Comparison of ENCODE assay signal across 1 cellular context in the genomic region with DNA sequence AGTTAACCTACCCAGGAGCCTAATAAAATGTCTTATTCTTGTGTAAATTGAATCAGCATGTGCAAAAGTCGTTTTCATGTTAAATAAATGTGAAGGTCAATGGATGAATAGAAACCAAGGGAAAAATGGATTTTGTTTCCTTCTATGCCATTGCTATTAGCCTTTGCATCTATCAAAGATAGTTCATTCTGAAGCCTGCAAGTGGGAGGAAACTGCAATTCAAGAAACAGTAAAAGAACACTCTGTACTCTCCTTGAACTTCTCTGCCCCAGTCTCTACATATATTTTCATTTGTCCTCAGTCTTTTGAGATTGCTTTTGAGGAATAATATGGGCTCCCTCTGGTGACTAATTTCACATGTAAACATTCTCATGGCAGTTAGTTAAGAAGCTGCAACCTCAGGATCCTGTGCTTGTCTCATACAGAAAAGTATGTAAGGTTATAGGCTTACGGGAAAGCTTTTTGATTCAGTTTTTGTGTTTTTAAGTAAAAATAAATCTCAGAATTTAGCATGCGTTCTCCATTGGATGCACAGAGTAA.
TF ChIP-seq lines count a peak whose summit lies in the region.

No MANE protein-coding gene starts in this region.

TF ChIP-seq in H1, 55 proteins besides CTCF, POLR2A, EP300 and RAD21 (continued from another document):
- TF ChIP-seq, protein P1, sequence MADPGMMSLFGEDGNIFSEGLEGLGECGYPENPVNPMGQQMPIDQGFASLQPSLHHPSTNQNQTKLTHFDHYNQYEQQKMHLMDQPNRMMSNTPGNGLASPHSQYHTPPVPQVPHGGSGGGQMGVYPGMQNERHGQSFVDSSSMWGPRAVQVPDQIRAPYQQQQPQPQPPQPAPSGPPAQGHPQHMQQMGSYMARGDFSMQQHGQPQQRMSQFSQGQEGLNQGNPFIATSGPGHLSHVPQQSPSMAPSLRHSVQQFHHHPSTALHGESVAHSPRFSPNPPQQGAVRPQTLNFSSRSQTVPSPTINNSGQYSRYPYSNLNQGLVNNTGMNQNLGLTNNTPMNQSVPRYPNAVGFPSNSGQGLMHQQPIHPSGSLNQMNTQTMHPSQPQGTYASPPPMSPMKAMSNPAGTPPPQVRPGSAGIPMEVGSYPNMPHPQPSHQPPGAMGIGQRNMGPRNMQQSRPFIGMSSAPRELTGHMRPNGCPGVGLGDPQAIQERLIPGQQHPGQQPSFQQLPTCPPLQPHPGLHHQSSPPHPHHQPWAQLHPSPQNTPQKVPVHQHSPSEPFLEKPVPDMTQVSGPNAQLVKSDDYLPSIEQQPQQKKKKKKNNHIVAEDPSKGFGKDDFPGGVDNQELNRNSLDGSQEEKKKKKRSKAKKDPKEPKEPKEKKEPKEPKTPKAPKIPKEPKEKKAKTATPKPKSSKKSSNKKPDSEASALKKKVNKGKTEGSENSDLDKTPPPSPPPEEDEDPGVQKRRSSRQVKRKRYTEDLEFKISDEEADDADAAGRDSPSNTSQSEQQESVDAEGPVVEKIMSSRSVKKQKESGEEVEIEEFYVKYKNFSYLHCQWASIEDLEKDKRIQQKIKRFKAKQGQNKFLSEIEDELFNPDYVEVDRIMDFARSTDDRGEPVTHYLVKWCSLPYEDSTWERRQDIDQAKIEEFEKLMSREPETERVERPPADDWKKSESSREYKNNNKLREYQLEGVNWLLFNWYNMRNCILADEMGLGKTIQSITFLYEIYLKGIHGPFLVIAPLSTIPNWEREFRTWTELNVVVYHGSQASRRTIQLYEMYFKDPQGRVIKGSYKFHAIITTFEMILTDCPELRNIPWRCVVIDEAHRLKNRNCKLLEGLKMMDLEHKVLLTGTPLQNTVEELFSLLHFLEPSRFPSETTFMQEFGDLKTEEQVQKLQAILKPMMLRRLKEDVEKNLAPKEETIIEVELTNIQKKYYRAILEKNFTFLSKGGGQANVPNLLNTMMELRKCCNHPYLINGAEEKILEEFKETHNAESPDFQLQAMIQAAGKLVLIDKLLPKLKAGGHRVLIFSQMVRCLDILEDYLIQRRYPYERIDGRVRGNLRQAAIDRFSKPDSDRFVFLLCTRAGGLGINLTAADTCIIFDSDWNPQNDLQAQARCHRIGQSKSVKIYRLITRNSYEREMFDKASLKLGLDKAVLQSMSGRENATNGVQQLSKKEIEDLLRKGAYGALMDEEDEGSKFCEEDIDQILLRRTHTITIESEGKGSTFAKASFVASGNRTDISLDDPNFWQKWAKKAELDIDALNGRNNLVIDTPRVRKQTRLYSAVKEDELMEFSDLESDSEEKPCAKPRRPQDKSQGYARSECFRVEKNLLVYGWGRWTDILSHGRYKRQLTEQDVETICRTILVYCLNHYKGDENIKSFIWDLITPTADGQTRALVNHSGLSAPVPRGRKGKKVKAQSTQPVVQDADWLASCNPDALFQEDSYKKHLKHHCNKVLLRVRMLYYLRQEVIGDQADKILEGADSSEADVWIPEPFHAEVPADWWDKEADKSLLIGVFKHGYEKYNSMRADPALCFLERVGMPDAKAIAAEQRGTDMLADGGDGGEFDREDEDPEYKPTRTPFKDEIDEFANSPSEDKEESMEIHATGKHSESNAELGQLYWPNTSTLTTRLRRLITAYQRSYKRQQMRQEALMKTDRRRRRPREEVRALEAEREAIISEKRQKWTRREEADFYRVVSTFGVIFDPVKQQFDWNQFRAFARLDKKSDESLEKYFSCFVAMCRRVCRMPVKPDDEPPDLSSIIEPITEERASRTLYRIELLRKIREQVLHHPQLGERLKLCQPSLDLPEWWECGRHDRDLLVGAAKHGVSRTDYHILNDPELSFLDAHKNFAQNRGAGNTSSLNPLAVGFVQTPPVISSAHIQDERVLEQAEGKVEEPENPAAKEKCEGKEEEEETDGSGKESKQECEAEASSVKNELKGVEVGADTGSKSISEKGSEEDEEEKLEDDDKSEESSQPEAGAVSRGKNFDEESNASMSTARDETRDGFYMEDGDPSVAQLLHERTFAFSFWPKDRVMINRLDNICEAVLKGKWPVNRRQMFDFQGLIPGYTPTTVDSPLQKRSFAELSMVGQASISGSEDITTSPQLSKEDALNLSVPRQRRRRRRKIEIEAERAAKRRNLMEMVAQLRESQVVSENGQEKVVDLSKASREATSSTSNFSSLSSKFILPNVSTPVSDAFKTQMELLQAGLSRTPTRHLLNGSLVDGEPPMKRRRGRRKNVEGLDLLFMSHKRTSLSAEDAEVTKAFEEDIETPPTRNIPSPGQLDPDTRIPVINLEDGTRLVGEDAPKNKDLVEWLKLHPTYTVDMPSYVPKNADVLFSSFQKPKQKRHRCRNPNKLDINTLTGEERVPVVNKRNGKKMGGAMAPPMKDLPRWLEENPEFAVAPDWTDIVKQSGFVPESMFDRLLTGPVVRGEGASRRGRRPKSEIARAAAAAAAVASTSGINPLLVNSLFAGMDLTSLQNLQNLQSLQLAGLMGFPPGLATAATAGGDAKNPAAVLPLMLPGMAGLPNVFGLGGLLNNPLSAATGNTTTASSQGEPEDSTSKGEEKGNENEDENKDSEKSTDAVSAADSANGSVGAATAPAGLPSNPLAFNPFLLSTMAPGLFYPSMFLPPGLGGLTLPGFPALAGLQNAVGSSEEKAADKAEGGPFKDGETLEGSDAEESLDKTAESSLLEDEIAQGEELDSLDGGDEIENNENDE (IDR thresholded peaks at IDR 0.05; ENCODE audit: insufficient replicate concordance, low read length): no peak
- no peak for TF ChIP-seq YY1 (IDR thresholded peaks at IDR 0.05; ENCODE audit: low read depth, low read length)
- no peak for TF ChIP-seq PHF8 (conservative IDR thresholded peaks at IDR 0.05; ENCODE audit: low read depth, low read length)
